ENCODE assay signal across 1 cellular context in the genomic region with DNA sequence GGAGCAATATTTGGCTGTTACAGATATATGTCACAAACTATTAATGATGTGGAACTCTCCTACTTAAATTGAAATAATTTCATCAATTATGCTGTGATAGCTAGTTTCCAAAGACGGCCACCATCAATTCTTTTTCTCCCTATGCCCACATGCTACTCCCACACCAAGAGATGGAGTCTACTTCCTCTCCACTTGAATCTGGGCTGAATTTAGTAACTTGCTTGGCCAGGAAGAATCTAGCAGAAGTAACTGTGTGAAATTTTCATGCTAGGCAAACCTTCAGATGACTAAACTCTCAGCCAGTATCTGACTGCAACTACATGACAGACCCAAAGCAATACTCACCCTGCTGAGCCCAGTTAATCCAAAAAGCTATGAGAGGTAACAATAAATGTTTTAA.
TF ChIP-seq lines count a peak whose summit lies in the region.

No MANE protein-coding gene starts in this region.

TF ChIP-seq in HepG2, 621 proteins besides CTCF, POLR2A, EP300 and RAD21 (continued from another document):
- TF ChIP-seq IRF1 (CRISPR knock-in tag; IDR thresholded peaks at IDR 0.05; ENCODE audit: low read depth) (no peak), ATRX (CRISPR knock-in tag; IDR thresholded peaks at IDR 0.05; ENCODE audit: borderline replicate concordance) (no peak), CERS6 (CRISPR knock-in tag; IDR thresholded peaks at IDR 0.05) (no peak), ZSCAN20 (CRISPR knock-in tag; IDR thresholded peaks at IDR 0.05; ENCODE audit: borderline replicate concordance) (no peak), FLYWCH1 (CRISPR knock-in tag; IDR thresholded peaks at IDR 0.05) (no peak)
